Comparison of ENCODE assay signal across 10 cellular contexts in the genomic region with DNA sequence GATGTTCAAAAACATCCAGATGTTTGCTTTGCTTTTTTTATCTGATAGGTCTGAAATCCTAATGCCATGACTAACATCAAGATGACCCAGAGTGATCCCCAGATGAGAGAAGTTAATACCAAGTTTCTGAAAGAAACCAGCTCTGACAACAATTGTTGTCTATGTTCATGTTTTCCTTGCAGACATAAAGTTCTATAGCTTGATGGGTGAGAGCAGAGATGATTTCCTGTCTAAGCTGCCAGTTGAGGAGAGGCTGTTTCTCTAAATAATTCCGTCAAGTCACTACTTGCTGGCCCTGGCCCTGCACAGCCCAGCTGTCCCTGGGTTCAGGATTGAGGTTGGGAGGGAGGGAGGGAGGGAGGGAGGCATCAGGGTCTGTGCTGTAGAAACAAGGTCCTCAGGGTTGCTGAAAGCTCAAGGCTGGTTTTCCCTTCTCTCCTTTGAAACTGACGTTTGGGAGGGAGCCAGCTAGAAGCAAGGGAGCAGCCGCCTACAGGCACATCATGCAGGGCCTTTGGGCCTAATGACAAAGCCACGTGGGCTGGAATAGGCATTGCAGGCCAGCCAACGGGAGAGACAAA. TPM values are rescaled to one million over a fixed set of nuclear protein-coding genes. Genes with fewer than 3 reads are reported as not detected.
DNase-seq lines count a peak whose midpoint lies in the region; ATAC-seq, FAIRE-seq and TF ChIP-seq lines count a peak whose summit lies in the region.
"Had no signal": no experiment of that assay in that cellular context is flagged by ENCODE, and none has a peak within 500 bp of the region (broad histone marks: within the 10 kb centered on the region; RNA-seq: fewer than 3 reads in every experiment).

No MANE protein-coding gene starts in this region.

- H4K20me1 ChIP-seq in endothelial cell of umbilical vein (replicated peaks; ENCODE audit: control insufficient read depth, extremely low read depth, insufficient read depth, low read length), result no peaks in the 10 kb centered on the region

- POLR2A ChIA-PET in endothelial cell of umbilical vein (lab: Charles Lee), result interaction anchor here (0.7 to 3.5 kb wide), 7 partner anchors 10 to 88 kb away, joined by 3 to 19 read pairs (median 6); no protein-coding TSS in a partner anchor

- intact Hi-C loops in heart left ventricle (cut with DNase I) (no loop called here), Right ventricle myocardium superior (cut with DNase I) (no loop called here), endothelial cell of umbilical vein (cut with micrococcal nuclease) (no loop called here), vagina (cut with DNase I) (no loop called here), natural killer cell (cut with micrococcal nuclease) (no loop called here)

- no peaks in the 10 kb centered on the region for H3K27me3 ChIP-seq in heart left ventricle
- no peaks in the 10 kb centered on the region for H3K27me3 ChIP-seq in endothelial cell of umbilical vein (ENCODE audit: control insufficient read depth in 2 of 2, insufficient read depth in 2 of 2, low read length in 2 of 2)
- H3K27me3 ChIP-seq in vagina, result no peaks in the 10 kb centered on the region

- H3K27me3 Mint-ChIP-seq in natural killer cell (ENCODE audit: low read depth in 2 of 2), result peaks cover 10 to 24% of the 10 kb centered on the region in 2 donors

- H3K4me1 ChIP-seq in heart left ventricle (peaks cover 6 to 77% (median 67%) of the 10 kb centered on the region in 12 donors), endothelial cell of umbilical vein (ENCODE audit: control insufficient read depth, extremely low read depth, insufficient read depth, low read length) (peaks cover 75% of the 10 kb centered on the region), vagina (peaks cover 78% of the 10 kb centered on the region)

- WGBS in heart left ventricle, 4 donors, result 25 to 43% (median 28%) methylated on average over 5 of the region's 5 CpGs

- H2AFZ ChIP-seq in endothelial cell of umbilical vein (ENCODE audit: low read depth, low read length), result no peak overlapping the region

- H3K9me1 ChIP-seq in endothelial cell of umbilical vein (replicated peaks; ENCODE audit: control insufficient read depth, extremely low read depth, insufficient read depth, low read length), result no peaks in the 10 kb centered on the region

- H3K4me1 Mint-ChIP-seq in natural killer cell, result peaks cover 14% of the 10 kb centered on the region in 2 donors

- peaks cover 91% of the 10 kb centered on the region for H3K79me2 ChIP-seq in endothelial cell of umbilical vein (ENCODE audit: control insufficient read depth, insufficient read depth, low read length)

- H3K36me3 ChIP-seq in heart left ventricle (peaks cover 0 to 20% (median 12%) of the 10 kb centered on the region in 9 donors), endothelial cell of umbilical vein (ENCODE audit: control insufficient read depth in 2 of 2, extremely low read depth in 1 of 2, insufficient read depth in 2 of 2, low read length in 2 of 2) (peaks cover 9 to 12% of the 10 kb centered on the region in 2 experiments), vagina (no peaks in the 10 kb centered on the region)

- peak overlapping the region; percentile 27 to 93 (median 86) for H3K27ac ChIP-seq in heart left ventricle
- H3K27ac ChIP-seq in endothelial cell of umbilical vein (ENCODE audit: insufficient read depth, low read depth, low read length), result peak overlapping the region; percentile 23
- peak overlapping the region; percentile 94 for H3K27ac ChIP-seq in vagina

- DNase-seq in heart left ventricle, result peak in 3 of 5 donors; percentile 46 to 62 (median 50)
- DNase-seq in Right ventricle myocardium superior, result no peak
- peak; percentile 27 for DNase-seq in endothelial cell of umbilical vein (ENCODE audit: low read depth, low spot score)
- peak; percentile 89 for DNase-seq in myocyte (ENCODE audit: low read depth)
- DNase-seq in vagina (ENCODE audit: extremely low spot score in 2 of 2), result no peak
- no peak for DNase-seq in natural killer cell
- DNase-seq in ecto neural progenitor cell (ENCODE audit: low spot score), result no peak
- no peak for DNase-seq in stimulated activated CD4-positive, alpha-beta T cell treated with anti-CD3 and anti-CD28 coated beads, Interleukin-15, amount 100 ng/mL, for 24 hours
- DNase-seq: naive thymus-derived CD8-positive, alpha-beta T cell had no signal

- ATAC-seq in heart left ventricle (no peak), Right ventricle myocardium superior (ENCODE audit: poor library complexity) (no peak), natural killer cell (no peak)
- ATAC-seq: naive thymus-derived CD8-positive, alpha-beta T cell had no signal

- H3K9me3 Mint-ChIP-seq in natural killer cell, result no peaks in the 10 kb centered on the region
- H3K9me3 Mint-ChIP-seq: naive thymus-derived CD8-positive, alpha-beta T cell had no signal

- TF ChIP-seq POLR2A in heart left ventricle (IDR thresholded peaks at IDR 0.05), result no peak
- TF ChIP-seq POLR2A in endothelial cell of umbilical vein (IDR thresholded peaks at IDR 0.05; ENCODE audit: low read depth, low read length), result no peak
- no peak for TF ChIP-seq POLR2A in vagina (IDR thresholded peaks at IDR 0.05)

- H3K9ac ChIP-seq in endothelial cell of umbilical vein (replicated peaks; ENCODE audit: extremely low read depth, insufficient read depth, low read length), result no peak overlapping the region

- no peak overlapping the region for H3K27ac Mint-ChIP-seq in natural killer cell

- H3K9me3 ChIP-seq in heart left ventricle (no peaks in the 10 kb centered on the region), endothelial cell of umbilical vein (replicated peaks; ENCODE audit: control insufficient read depth, insufficient read depth, low read length) (no peaks in the 10 kb centered on the region), vagina (no peaks in the 10 kb centered on the region)

- H3K4me3 Mint-ChIP-seq in natural killer cell, result no peak overlapping the region
- H3K4me3 Mint-ChIP-seq: naive thymus-derived CD8-positive, alpha-beta T cell had no signal

- peak in 1 of 12 donors; percentile 8 for TF ChIP-seq CTCF in heart left ventricle (IDR thresholded peaks at IDR 0.05)
- no peak for TF ChIP-seq CTCF in endothelial cell of umbilical vein (IDR thresholded peaks at IDR 0.05; ENCODE audit: extremely low read depth in 1 of 2, insufficient read depth in 1 of 2, low read depth in 1 of 2, low read length in 2 of 2)
- no peak for TF ChIP-seq CTCF in vagina (IDR thresholded peaks at IDR 0.05)
- no peak for TF ChIP-seq CTCF in natural killer cell (IDR thresholded peaks at IDR 0.05)

- H3K4me2 ChIP-seq in endothelial cell of umbilical vein (ENCODE audit: insufficient read depth, low read length), result peak overlapping the region; percentile 90

- H3K4me3 ChIP-seq in heart left ventricle (peak overlapping the region in 9 of 12 donors; percentile 61 to 79 (median 73)), endothelial cell of umbilical vein (replicated peaks in 1 of 3; ENCODE audit: insufficient read depth in 1 of 3, low read depth in 1 of 3, low read length in 3 of 3) (peak overlapping the region in 1 of 3 experiments; percentile 7), vagina (peak overlapping the region; percentile 19 to 76)

- CTCF ChIA-PET in endothelial cell of umbilical vein (lab: Charles Lee), result interaction anchor here (1.0 to 6.5 kb wide), 10 partner anchors 7 to 58 kb away, joined by 3 to 59 read pairs (median 12); no protein-coding TSS in a partner anchor

- dilution Hi-C loops in endothelial cell of umbilical vein (cut with MboI; ENCODE audit: extremely low pct_ligation_motif_present, low sequenced_read_pairs), result no loop called here

- BruUV-seq in endothelial cell of umbilical vein (replicated peaks; lab: Mats Ljungman, UMichigan), result no TSS peak

- no peaks in the 10 kb centered on the region for H3K36me3 Mint-ChIP-seq in natural killer cell
- H3K36me3 Mint-ChIP-seq: naive thymus-derived CD8-positive, alpha-beta T cell had no signal

- no peak for FAIRE-seq in endothelial cell of umbilical vein (lab: Jason Lieb, UNC)
- FAIRE-seq: colon had no signal

TF ChIP-seq in endothelial cell of umbilical vein, 7 proteins besides CTCF, POLR2A, EP300 and RAD21:
- no peak for TF ChIP-seq GATA2 (IDR thresholded peaks at IDR 0.05; ENCODE audit: insufficient read depth, insufficient read length, low read depth, low read length)
- TF ChIP-seq, protein P1, sequence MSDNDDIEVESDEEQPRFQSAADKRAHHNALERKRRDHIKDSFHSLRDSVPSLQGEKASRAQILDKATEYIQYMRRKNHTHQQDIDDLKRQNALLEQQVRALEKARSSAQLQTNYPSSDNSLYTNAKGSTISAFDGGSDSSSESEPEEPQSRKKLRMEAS (IDR thresholded peaks at IDR 0.05; ENCODE audit: insufficient read depth, insufficient read length), result peak; percentile 22
TF ChIP-seq in endothelial cell of umbilical vein: peak in this region for 1.

RNA-seq across cellular contexts. Expression of a gene that starts 3.9 kb away (rescaled TPM):
- total RNA-seq in heart left ventricle (1,000 to 10,000 TPM in 1 of 9 donors, 100 to 1,000 TPM in 8; 355 to 1,522 (median 471) TPM), Right ventricle myocardium superior (435 TPM), endothelial cell of umbilical vein (3,114 and 3,174 TPM in 2 replicates), myocyte (4,412 and 4,598 TPM in 2 replicates), vagina (273 TPM), natural killer cell (10 to 100 TPM in 2 of 3 donors, 1 to 10 TPM in 1; 3.2 to 48.5 (median 23.4) TPM)
- polyA plus RNA-seq in heart left ventricle (100 to 1,000 TPM; 119 to 747 TPM), endothelial cell of umbilical vein (2,962 and 4,504 TPM in 2 replicates)
- polyA plus RNA-seq in endothelial cell of umbilical vein (2011; cell fraction: cytosol; rRNA removed), result 4,210 and 4,435 TPM in 2 replicates
- polyA plus RNA-seq in endothelial cell of umbilical vein (2011; cell fraction: nucleus; rRNA removed), result 2,027 and 2,207 TPM in 2 replicates
- 2,846 and 4,039 TPM in 2 replicates for polyA plus RNA-seq in endothelial cell of umbilical vein (2012)
- polyA minus RNA-seq in endothelial cell of umbilical vein, result 3,279 and 4,325 TPM in 2 replicates
- polyA minus RNA-seq in endothelial cell of umbilical vein (2011; cell fraction: cytosol; rRNA and poly(A)+ RNA removed), result not detected
- polyA minus RNA-seq in endothelial cell of umbilical vein (2011; cell fraction: nucleus; rRNA and poly(A)+ RNA removed), result 606 and 627 TPM in 2 replicates
- polyA plus RNA-seq in myocyte (2012), result 20,698 TPM
- total RNA-seq: naive thymus-derived CD8-positive, alpha-beta T cell had no signal
- polyA plus RNA-seq: naive thymus-derived CD8-positive, alpha-beta T cell had no signal

Comparison
In these comparisons a context has a peak if more than half of its experiments do, and no peak if none do; other contexts are left out.
1. DNase-seq: peak in heart left ventricle (3 of 5), endothelial cell of umbilical vein (single experiment) and myocyte (single experiment); none in Right ventricle myocardium superior (single experiment), vagina (0 of 2), natural killer cell (single experiment), ecto neural progenitor cell (single experiment) and stimulated activated CD4-positive, alpha-beta T cell treated with anti-CD3 and anti-CD28 coated beads, Interleukin-15, amount 100 ng/mL, for 24 hours (single experiment).
2. H3K27ac ChIP-seq: peak in every context shown above with its lines; median percentile 94 in vagina; 86 in heart left ventricle; 23 in endothelial cell of umbilical vein.